In genomic region chr2:73779472-73780241, GRCh38 we compare ENCODE assay signal across 8 cellular contexts. TPM values are rescaled to one million over a fixed set of nuclear protein-coding genes. Genes with fewer than 3 reads are reported as not detected.
DNase-seq lines count a peak whose midpoint lies in the region; TF ChIP-seq lines count a peak whose summit lies in the region.

TSS of gene DUSP11 (minus strand) at chr2:73780103. CDS start at chr2:73779974, 129 bp downstream.

- H3K4me1 ChIP-seq in stomach smooth muscle (ENCODE audit: control insufficient read depth, insufficient read depth, low read length): peaks cover 12% of the 10 kb centered on the region

- H3K27ac ChIP-seq in neural cell (ENCODE audit: low read length) (peak within 1 kb of the TSS; percentile 77), stomach smooth muscle (ENCODE audit: low read length) (peak within 1 kb of the TSS; percentile 89)

- H3F3A ChIP-seq in neural cell (ENCODE audit: insufficient read depth, low read length, poor library complexity, severe bottlenecking): no peaks in the 10 kb centered on the region

- peak; percentile 97 for TF ChIP-seq CTCF in neural cell (IDR thresholded peaks at IDR 0.05; ENCODE audit: poor library complexity, severe bottlenecking)

- H3K4me3 ChIP-seq in neural cell (ENCODE audit: low read length) (peak within 1 kb of the TSS; percentile 85), stomach smooth muscle (ENCODE audit: low read length in 2 of 2) (peak within 1 kb of the TSS; percentile 96 to 100)

- H2AFZ ChIP-seq in neural cell (ENCODE audit: low read depth, low read length): peak within 1 kb of the TSS; percentile 96

- peak within 1 kb of the TSS; percentile 86 for H3K9ac ChIP-seq in neural cell (ENCODE audit: low read length)
- peak within 1 kb of the TSS; percentile 96 to 99 for H3K9ac ChIP-seq in stomach smooth muscle (ENCODE audit: low read length in 2 of 2)

- peak within 1 kb of the TSS; percentile 63 for H3K4me2 ChIP-seq in neural cell (ENCODE audit: low read length)

- H3K27me3 ChIP-seq in neural cell (ENCODE audit: insufficient read depth, low read depth, low read length) (no peaks in the 10 kb centered on the region), stomach smooth muscle (ENCODE audit: control insufficient read depth in 1 of 2, insufficient read depth in 2 of 2, low read length in 2 of 2) (no peaks in the 10 kb centered on the region)

- H3K36me3 ChIP-seq in neural cell (ENCODE audit: insufficient read depth, low read length): no peaks in the 10 kb centered on the region
- H3K36me3 ChIP-seq in stomach smooth muscle (ENCODE audit: control insufficient read depth in 2 of 2, insufficient read depth in 2 of 2, low read length in 2 of 2): peaks cover 3 to 7% of the 10 kb centered on the region in 2 donors

- H3K9me2 ChIP-seq in neural cell (ENCODE audit: insufficient read depth, low read length): no peaks in the 10 kb centered on the region

- H3K9me3 ChIP-seq in neural cell (ENCODE audit: low read length) (no peaks in the 10 kb centered on the region), stomach smooth muscle (ENCODE audit: control insufficient read depth in 2 of 2, low read length in 2 of 2) (no peaks in the 10 kb centered on the region)

- H3K79me2 ChIP-seq in neural cell (replicated peaks; ENCODE audit: insufficient read depth, low read length): peaks cover 20% of the 10 kb centered on the region

- TF ChIP-seq POLR2A in Raji (IDR thresholded peaks at IDR 0.05; ENCODE audit: insufficient read depth, low read depth, low read length): peak; percentile 96

- peak; percentile 59 for TF ChIP-seq RAD21 in neural cell (conservative IDR thresholded peaks at IDR 0.05)

- H4K20me1 ChIP-seq in neural cell (ENCODE audit: insufficient read depth): no peaks in the 10 kb centered on the region

- no peak for TF ChIP-seq EP300 in neural cell (conservative IDR thresholded peaks at IDR 0.05; ENCODE audit: poor library complexity, severe bottlenecking)

- peak; percentile 95 for DNase-seq in ELR (ENCODE audit: low read depth)
- DNase-seq in H4 (ENCODE audit: low spot score): peak; percentile 90
- peak; percentile 94 for DNase-seq in LoVo (ENCODE audit: low spot score)
- DNase-seq in activated effector memory CD4-positive, alpha-beta T cell treated with Interleukin-2 at 50 U/mL for 16 hours: peak; percentile 96
- peak; percentile 90 for DNase-seq in fibroblast of the conjunctiva (ENCODE audit: low read depth)

TF ChIP-seq in neural cell, 6 proteins besides CTCF, POLR2A, EP300 and RAD21:
- TF ChIP-seq MXI1 (conservative IDR thresholded peaks at IDR 0.05; ENCODE audit: poor library complexity, severe bottlenecking): peak; percentile 80
- no peak for TF ChIP-seq EZH2 (IDR thresholded peaks at IDR 0.05; ENCODE audit: borderline replicate concordance, insufficient read depth, low read length, poor library complexity, severe bottlenecking)
- peak; percentile 85 for TF ChIP-seq POLR2AphosphoS5 (IDR thresholded peaks at IDR 0.05)
- peak; percentile 2 for TF ChIP-seq REST (IDR thresholded peaks at IDR 0.05; ENCODE audit: borderline replicate concordance)
- peak; percentile 53 for TF ChIP-seq SMC3 (conservative IDR thresholded peaks at IDR 0.05; ENCODE audit: poor library complexity)
- TF ChIP-seq TAF1 (IDR thresholded peaks at IDR 0.05; ENCODE audit: low read depth): peak; percentile 64

RNA-seq across cellular contexts. Expression of gene DUSP11, which starts in this region (rescaled TPM):
- total RNA-seq in H4 (2014; rRNA removed; shearing (Covaris generic)): 36.8 and 37.5 TPM in 2 replicates
- polyA plus RNA-seq in neural cell: 35.2 and 36.0 TPM in 2 replicates
- 49.4 and 55.8 TPM in 2 replicates for polyA minus RNA-seq in neural cell

Comparison
In these comparisons a context has a peak if more than half of its experiments do, and no peak if none do; other contexts are left out.
1. Peak in every context shown above with its lines: DNase-seq, H3K4me3 ChIP-seq and H3K27ac ChIP-seq.